ENCODE assay signal across 16 cellular contexts in genomic region chr16:75312875-75313274, GRCh38.
DNase-seq lines count a peak whose midpoint lies in the region; ATAC-seq, FAIRE-seq and TF ChIP-seq lines count a peak whose summit lies in the region.
"Had no signal": no experiment of that assay in that cellular context is flagged by ENCODE, and none has a peak within 500 bp of the region (broad histone marks: within the 10 kb centered on the region; RNA-seq: fewer than 3 reads in every experiment).

No MANE protein-coding gene starts in this region.

- peaks cover 36% of the 10 kb centered on the region for H3K36me3 Mint-ChIP-seq in CD8-positive, alpha-beta T cell

- no peaks in the 10 kb centered on the region for H3K27me3 Mint-ChIP-seq in CD8-positive, alpha-beta T cell (ENCODE audit: low read depth)
- H3K27me3 Mint-ChIP-seq: CD4-positive, CD25-positive, alpha-beta regulatory T cell had no signal

- H3K4me3 Mint-ChIP-seq in CD8-positive, alpha-beta T cell, result no peak overlapping the region
- H3K4me3 Mint-ChIP-seq: CD4-positive, CD25-positive, alpha-beta regulatory T cell had no signal

- FAIRE-seq in HTR-8/SVneo (lab: Jason Lieb, UNC), result peak; percentile 64

- no peaks in the 10 kb centered on the region for H3K9me3 Mint-ChIP-seq in CD8-positive, alpha-beta T cell

- H3K27me3 ChIP-seq in lower lobe of right lung (ENCODE audit: low read depth), result no peaks in the 10 kb centered on the region
- H3K27me3 ChIP-seq in CD8-positive, alpha-beta T cell (ENCODE audit: insufficient read depth, low read length), result no peaks in the 10 kb centered on the region
- H3K27me3 ChIP-seq in esophagus muscularis mucosa, result no peaks in the 10 kb centered on the region

- no peak for TF ChIP-seq EP300 in esophagus muscularis mucosa (IDR thresholded peaks at IDR 0.05)

- TF ChIP-seq POLR2A in esophagus muscularis mucosa (IDR thresholded peaks at IDR 0.05; ENCODE audit: low read depth), result no peak

- H3K36me3 ChIP-seq in lower lobe of right lung (peaks cover 12% of the 10 kb centered on the region), esophagus muscularis mucosa (peaks cover 0 to 11% (median 0%) of the 10 kb centered on the region in 4 donors)
- H3K36me3 ChIP-seq in CD8-positive, alpha-beta T cell (ENCODE audit: insufficient read depth, low read length), result no peaks in the 10 kb centered on the region

- CTCF ChIA-PET in CD8-positive, alpha-beta T cell (lab: Charles Lee), result interaction anchor here (1.3 kb wide), 1 partner anchor 113 kb away, joined by 3 read pairs; no protein-coding TSS in a partner anchor

- H3K4me1 ChIP-seq in lower lobe of right lung (peaks cover 5% of the 10 kb centered on the region), esophagus muscularis mucosa (peaks cover 5 to 20% (median 17%) of the 10 kb centered on the region in 4 donors)
- no peaks in the 10 kb centered on the region for H3K4me1 ChIP-seq in CD8-positive, alpha-beta T cell (ENCODE audit: insufficient read depth, low read length)

- intact Hi-C loops in lower lobe of right lung (cut with DNase I) (no loop called here), esophagus muscularis mucosa (cut with DNase I) (no loop called here)
- intact Hi-C loops in CD8-positive, alpha-beta T cell (cut with DNase I, micrococcal nuclease), result no loop called here

- H3K27ac ChIP-seq in cingulate gyrus (ENCODE audit: low read depth, low read length) (peak overlapping the region; percentile 76), temporal lobe (ENCODE audit: low read depth, low read length) (peak overlapping the region; percentile 59), lower lobe of right lung (no peak overlapping the region), esophagus muscularis mucosa (replicated peaks in 1 of 4) (peak overlapping the region in 1 of 4 donors; percentile 7)
- H3K27ac ChIP-seq in CD8-positive, alpha-beta T cell (ENCODE audit: low read depth, low read length), result no peak overlapping the region

- ATAC-seq in lower lobe of right lung, result no peak
- ATAC-seq in CD8-positive, alpha-beta T cell, result no peak

- POLR2A ChIA-PET in CD8-positive, alpha-beta T cell (lab: Charles Lee), result no interaction called here

- WGBS in esophagus muscularis mucosa, result 82% methylated on average over 4 of the region's 4 CpGs

- no peaks in the 10 kb centered on the region for H3K9me3 ChIP-seq in lower lobe of right lung
- H3K9me3 ChIP-seq in CD8-positive, alpha-beta T cell (ENCODE audit: low read length), result no peaks in the 10 kb centered on the region
- no peaks in the 10 kb centered on the region for H3K9me3 ChIP-seq in esophagus muscularis mucosa

- TF ChIP-seq CTCF in lower lobe of right lung (IDR thresholded peaks at IDR 0.05) (no peak), esophagus muscularis mucosa (IDR thresholded peaks at IDR 0.05) (no peak)
- no peak for TF ChIP-seq CTCF in CD8-positive, alpha-beta T cell (IDR thresholded peaks at IDR 0.05)

- no peak for DNase-seq in HTR-8/SVneo (ENCODE audit: insufficient read length, low spot score)
- peak; percentile 81 for DNase-seq in medulla oblongata (ENCODE audit: extremely low spot score)
- DNase-seq in lower lobe of right lung, result no peak
- no peak for DNase-seq in CD8-positive, alpha-beta T cell
- no peak for DNase-seq in esophagus muscularis mucosa (ENCODE audit: extremely low spot score)
- DNase-seq: AML-193; CD4-positive, CD25-positive, alpha-beta regulatory T cell; HCEC 1CT; KBM-7; NCI-H1417 treated with DMSO at 0.1 percent for 48 hours; NCI-H1930; NCI-H2171; NCI-H446; RPMI8226 had no signal

- H3K4me1 Mint-ChIP-seq in CD8-positive, alpha-beta T cell (ENCODE audit: low read depth), result peaks cover 5% of the 10 kb centered on the region

- H3K4me3 ChIP-seq in lower lobe of right lung, result no peak overlapping the region
- H3K4me3 ChIP-seq in CD8-positive, alpha-beta T cell (ENCODE audit: low read depth, low read length), result no peak overlapping the region
- no peak overlapping the region for H3K4me3 ChIP-seq in esophagus muscularis mucosa

- H3K27ac Mint-ChIP-seq in CD8-positive, alpha-beta T cell, result no peak overlapping the region

Comparison
In these comparisons a context has a peak if more than half of its experiments do, and no peak if none do; other contexts are left out.
1. H3K27ac ChIP-seq: peak in cingulate gyrus (single experiment) and temporal lobe (single experiment); none in lower lobe of right lung (single experiment) and CD8-positive, alpha-beta T cell (single experiment).